In the genomic region with DNA sequence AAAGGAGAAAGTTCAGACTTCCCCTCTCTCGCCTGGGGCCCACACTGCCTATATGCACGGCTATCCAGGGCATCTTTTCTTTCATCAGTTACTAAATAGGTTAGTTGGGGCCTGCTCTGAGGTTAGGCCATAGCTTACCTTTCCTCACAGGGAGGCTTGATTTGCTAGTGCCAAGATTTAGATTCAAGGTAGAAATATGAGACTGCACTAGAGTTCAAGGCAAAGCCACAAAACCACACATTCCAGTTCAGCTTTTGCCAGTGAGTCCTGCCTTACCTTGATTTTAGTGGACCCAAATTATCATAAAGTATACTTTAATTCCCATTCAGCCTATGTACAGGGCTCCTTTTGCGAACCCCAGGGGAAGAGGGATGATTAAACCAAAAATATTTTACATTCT, we compare ENCODE assay signal across 1 cellular context.
TF ChIP-seq lines count a peak whose summit lies in the region.

No MANE protein-coding gene starts in this region.

TF ChIP-seq in H1, 55 proteins besides CTCF, POLR2A, EP300 and RAD21:
- TF ChIP-seq SP2 (IDR thresholded peaks at IDR 0.05; ENCODE audit: low read length) (no peak), SP1 (IDR thresholded peaks at IDR 0.05; ENCODE audit: low read depth, low read length) (no peak), YY1 (IDR thresholded peaks at IDR 0.05; ENCODE audit: low read depth, low read length) (no peak), SIN3A (conservative IDR thresholded peaks at IDR 0.05 in 1 of 2, IDR thresholded peaks at IDR 0.05 in 1 of 2; ENCODE audit: low read depth in 1 of 2, low read length in 2 of 2) (no peak), BACH1 (IDR thresholded peaks at IDR 0.05; ENCODE audit: low read length) (no peak), SP4 (IDR thresholded peaks at IDR 0.05; ENCODE audit: low read length) (no peak), MAFK (IDR thresholded peaks at IDR 0.05; ENCODE audit: low read depth, low read length) (no peak), POLR2AphosphoS5 (IDR thresholded peaks at IDR 0.05; ENCODE audit: low read depth, low read length) (no peak), CHD1 (IDR thresholded peaks at IDR 0.05; ENCODE audit: low read depth, low read length) (no peak), CBX8 (IDR thresholded peaks at IDR 0.05; ENCODE audit: borderline replicate concordance, low read depth, low read length) (no peak), KDM5A (IDR thresholded peaks at IDR 0.05; ENCODE audit: low read length) (no peak), RXRA (IDR thresholded peaks at IDR 0.05; ENCODE audit: insufficient read depth, low read depth, low read length) (no peak), SIRT6 (IDR thresholded peaks at IDR 0.05; ENCODE audit: low read length) (no peak), ASH2L (IDR thresholded peaks at IDR 0.05; ENCODE audit: low read length) (no peak), SIX5 (IDR thresholded peaks at IDR 0.05; ENCODE audit: low read depth, low read length) (no peak), SAP30 (IDR thresholded peaks at IDR 0.05; ENCODE audit: insufficient read depth, insufficient replicate concordance, low read length) (no peak), KDM1A (IDR thresholded peaks at IDR 0.05; ENCODE audit: borderline replicate concordance, low read length) (no peak)
- TF ChIP-seq, protein P1, sequence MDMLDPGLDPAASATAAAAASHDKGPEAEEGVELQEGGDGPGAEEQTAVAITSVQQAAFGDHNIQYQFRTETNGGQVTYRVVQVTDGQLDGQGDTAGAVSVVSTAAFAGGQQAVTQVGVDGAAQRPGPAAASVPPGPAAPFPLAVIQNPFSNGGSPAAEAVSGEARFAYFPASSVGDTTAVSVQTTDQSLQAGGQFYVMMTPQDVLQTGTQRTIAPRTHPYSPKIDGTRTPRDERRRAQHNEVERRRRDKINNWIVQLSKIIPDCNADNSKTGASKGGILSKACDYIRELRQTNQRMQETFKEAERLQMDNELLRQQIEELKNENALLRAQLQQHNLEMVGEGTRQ (IDR thresholded peaks at IDR 0.05; ENCODE audit: low read length): no peak
- TF ChIP-seq, protein P2, sequence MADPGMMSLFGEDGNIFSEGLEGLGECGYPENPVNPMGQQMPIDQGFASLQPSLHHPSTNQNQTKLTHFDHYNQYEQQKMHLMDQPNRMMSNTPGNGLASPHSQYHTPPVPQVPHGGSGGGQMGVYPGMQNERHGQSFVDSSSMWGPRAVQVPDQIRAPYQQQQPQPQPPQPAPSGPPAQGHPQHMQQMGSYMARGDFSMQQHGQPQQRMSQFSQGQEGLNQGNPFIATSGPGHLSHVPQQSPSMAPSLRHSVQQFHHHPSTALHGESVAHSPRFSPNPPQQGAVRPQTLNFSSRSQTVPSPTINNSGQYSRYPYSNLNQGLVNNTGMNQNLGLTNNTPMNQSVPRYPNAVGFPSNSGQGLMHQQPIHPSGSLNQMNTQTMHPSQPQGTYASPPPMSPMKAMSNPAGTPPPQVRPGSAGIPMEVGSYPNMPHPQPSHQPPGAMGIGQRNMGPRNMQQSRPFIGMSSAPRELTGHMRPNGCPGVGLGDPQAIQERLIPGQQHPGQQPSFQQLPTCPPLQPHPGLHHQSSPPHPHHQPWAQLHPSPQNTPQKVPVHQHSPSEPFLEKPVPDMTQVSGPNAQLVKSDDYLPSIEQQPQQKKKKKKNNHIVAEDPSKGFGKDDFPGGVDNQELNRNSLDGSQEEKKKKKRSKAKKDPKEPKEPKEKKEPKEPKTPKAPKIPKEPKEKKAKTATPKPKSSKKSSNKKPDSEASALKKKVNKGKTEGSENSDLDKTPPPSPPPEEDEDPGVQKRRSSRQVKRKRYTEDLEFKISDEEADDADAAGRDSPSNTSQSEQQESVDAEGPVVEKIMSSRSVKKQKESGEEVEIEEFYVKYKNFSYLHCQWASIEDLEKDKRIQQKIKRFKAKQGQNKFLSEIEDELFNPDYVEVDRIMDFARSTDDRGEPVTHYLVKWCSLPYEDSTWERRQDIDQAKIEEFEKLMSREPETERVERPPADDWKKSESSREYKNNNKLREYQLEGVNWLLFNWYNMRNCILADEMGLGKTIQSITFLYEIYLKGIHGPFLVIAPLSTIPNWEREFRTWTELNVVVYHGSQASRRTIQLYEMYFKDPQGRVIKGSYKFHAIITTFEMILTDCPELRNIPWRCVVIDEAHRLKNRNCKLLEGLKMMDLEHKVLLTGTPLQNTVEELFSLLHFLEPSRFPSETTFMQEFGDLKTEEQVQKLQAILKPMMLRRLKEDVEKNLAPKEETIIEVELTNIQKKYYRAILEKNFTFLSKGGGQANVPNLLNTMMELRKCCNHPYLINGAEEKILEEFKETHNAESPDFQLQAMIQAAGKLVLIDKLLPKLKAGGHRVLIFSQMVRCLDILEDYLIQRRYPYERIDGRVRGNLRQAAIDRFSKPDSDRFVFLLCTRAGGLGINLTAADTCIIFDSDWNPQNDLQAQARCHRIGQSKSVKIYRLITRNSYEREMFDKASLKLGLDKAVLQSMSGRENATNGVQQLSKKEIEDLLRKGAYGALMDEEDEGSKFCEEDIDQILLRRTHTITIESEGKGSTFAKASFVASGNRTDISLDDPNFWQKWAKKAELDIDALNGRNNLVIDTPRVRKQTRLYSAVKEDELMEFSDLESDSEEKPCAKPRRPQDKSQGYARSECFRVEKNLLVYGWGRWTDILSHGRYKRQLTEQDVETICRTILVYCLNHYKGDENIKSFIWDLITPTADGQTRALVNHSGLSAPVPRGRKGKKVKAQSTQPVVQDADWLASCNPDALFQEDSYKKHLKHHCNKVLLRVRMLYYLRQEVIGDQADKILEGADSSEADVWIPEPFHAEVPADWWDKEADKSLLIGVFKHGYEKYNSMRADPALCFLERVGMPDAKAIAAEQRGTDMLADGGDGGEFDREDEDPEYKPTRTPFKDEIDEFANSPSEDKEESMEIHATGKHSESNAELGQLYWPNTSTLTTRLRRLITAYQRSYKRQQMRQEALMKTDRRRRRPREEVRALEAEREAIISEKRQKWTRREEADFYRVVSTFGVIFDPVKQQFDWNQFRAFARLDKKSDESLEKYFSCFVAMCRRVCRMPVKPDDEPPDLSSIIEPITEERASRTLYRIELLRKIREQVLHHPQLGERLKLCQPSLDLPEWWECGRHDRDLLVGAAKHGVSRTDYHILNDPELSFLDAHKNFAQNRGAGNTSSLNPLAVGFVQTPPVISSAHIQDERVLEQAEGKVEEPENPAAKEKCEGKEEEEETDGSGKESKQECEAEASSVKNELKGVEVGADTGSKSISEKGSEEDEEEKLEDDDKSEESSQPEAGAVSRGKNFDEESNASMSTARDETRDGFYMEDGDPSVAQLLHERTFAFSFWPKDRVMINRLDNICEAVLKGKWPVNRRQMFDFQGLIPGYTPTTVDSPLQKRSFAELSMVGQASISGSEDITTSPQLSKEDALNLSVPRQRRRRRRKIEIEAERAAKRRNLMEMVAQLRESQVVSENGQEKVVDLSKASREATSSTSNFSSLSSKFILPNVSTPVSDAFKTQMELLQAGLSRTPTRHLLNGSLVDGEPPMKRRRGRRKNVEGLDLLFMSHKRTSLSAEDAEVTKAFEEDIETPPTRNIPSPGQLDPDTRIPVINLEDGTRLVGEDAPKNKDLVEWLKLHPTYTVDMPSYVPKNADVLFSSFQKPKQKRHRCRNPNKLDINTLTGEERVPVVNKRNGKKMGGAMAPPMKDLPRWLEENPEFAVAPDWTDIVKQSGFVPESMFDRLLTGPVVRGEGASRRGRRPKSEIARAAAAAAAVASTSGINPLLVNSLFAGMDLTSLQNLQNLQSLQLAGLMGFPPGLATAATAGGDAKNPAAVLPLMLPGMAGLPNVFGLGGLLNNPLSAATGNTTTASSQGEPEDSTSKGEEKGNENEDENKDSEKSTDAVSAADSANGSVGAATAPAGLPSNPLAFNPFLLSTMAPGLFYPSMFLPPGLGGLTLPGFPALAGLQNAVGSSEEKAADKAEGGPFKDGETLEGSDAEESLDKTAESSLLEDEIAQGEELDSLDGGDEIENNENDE (IDR thresholded peaks at IDR 0.05; ENCODE audit: insufficient replicate concordance, low read length): no peak
- TF ChIP-seq, protein P3, sequence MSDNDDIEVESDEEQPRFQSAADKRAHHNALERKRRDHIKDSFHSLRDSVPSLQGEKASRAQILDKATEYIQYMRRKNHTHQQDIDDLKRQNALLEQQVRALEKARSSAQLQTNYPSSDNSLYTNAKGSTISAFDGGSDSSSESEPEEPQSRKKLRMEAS (IDR thresholded peaks at IDR 0.05): no peak
